27 cellular contexts compared by ENCODE assay signal in genomic region chr9:19564396-19565061, GRCh38.
"Had no signal": no experiment of that assay in that cellular context is flagged by ENCODE, and none has a peak within 500 bp of the region (broad histone marks: within the 10 kb centered on the region; RNA-seq: fewer than 3 reads in every experiment).

No MANE protein-coding gene starts in this region.

- H3K27me3 ChIP-seq: pancreas, right lobe of liver, stomach, suprapubic skin, tibial artery, upper lobe of right lung had no signal

- H3K36me3 ChIP-seq: lower lobe of right lung, pancreas, prostate gland, right lobe of liver, stomach, suprapubic skin, thoracic aorta, tibial artery, upper lobe of right lung had no signal

- H3K4me3 ChIP-seq: lower lobe of right lung, pancreas, prostate gland, right lobe of liver, stomach, suprapubic skin, thoracic aorta, tibial artery, upper lobe of right lung had no signal

- H3K9me3 ChIP-seq: lower lobe of right lung, pancreas, prostate gland, right lobe of liver, stomach, suprapubic skin, thoracic aorta, tibial artery, upper lobe of right lung had no signal

- H3K27ac ChIP-seq: lower lobe of right lung, pancreas, prostate gland, right lobe of liver, stomach, suprapubic skin, thoracic aorta, tibial artery, upper lobe of right lung had no signal

- ATAC-seq: left cardiac atrium; left lobe of liver; left ventricle myocardium superior; lower lobe of right lung; natural killer cell; pancreas; right lobe of liver; stimulated activated naive B cell treated with anti-CD40 and anti-IgM and Interleukin-4, amounts not matched to agents 10 μg/mL and 1 μg/mL and 100 μg/mL, for 72 hours; stimulated activated naive CD8-positive, alpha-beta T cell treated with anti-CD3 and anti-CD28 coated beads, Interleukin-15, Interleukin-2, amounts not matched to agents 100 U/mL and 50 U/mL, for 24 hours; upper lobe of right lung had no signal

- DNase-seq: hippocampal formation; kidney glomerular epithelial cell; left cardiac atrium; left ventricle myocardium superior; lower lobe of right lung; mammary epithelial cell; mesenchymal stem cell; naive B cell; natural killer cell; nephron progenitor cell; pancreas; posterior cingulate gyrus; right lobe of liver; stimulated activated CD4-positive, alpha-beta T cell treated with anti-CD3 and anti-CD28 coated beads, Interleukin-12 subunit alpha, Interleukin-12 subunit beta, amount 100 ng/mL, for 4 hours; stimulated activated CD4-positive, alpha-beta T cell treated with anti-CD3 and anti-CD28 coated beads, Interleukin-15, amount 100 ng/mL, for 24 hours; stimulated activated CD4-positive, alpha-beta T cell treated with anti-CD3 and anti-CD28 coated beads, Interleukin-2, amount 100 ng/mL, for 24 hours; stimulated activated CD4-positive, alpha-beta T cell treated with anti-CD3 and anti-CD28 coated beads, Interleukin-4, amount 100 ng/mL, for 1 hour; stimulated activated naive B cell treated with anti-CD40 and anti-IgM and Interleukin-4, amounts not matched to agents 10 μg/mL and 1 μg/mL and 100 μg/mL, for 72 hours; stimulated activated naive CD8-positive, alpha-beta T cell treated with anti-CD3 and anti-CD28 coated beads, Interleukin-15, Interleukin-2, amounts not matched to agents 100 U/mL and 50 U/mL, for 24 hours; stomach; tibial artery; trophoblast cell; upper lobe of right lung had no signal

- H3K4me1 ChIP-seq: lower lobe of right lung, pancreas, prostate gland, right lobe of liver, stomach, suprapubic skin, tibial artery, upper lobe of right lung had no signal
